In the genomic region with DNA sequence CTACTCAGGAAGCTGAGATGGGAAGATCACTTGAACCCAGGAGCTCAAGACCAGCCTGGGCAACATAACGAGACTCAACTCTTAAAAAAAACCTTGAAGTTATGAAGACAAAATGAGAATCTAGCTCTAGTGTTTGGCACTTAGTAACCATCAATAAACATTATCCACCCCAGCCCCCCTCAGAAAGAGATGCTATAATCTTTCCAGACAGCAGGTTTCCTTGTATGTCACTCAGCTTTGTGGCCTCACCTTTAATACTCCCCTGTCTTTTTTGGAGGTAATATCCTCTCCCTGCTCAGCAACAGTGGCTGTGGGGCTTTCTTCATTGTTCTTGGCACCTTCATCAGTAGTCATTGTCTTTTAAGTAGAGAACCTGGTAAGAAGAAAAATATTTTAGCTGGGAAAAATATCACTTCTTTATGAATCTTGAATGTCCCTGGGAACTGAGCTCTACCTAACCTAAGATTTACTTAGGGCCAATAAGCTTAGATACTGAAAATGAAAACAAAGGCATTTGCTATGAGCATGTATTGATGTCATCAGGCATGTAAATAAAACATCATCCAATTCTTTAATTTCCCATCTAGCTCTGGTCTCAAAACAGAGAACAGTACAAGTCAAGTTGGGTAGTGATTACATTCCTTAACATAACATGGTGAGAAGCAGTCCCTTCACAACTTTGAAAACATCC, we compare ENCODE assay signal across 21 cellular contexts. TPM values are rescaled to one million over a fixed set of nuclear protein-coding genes. Genes with fewer than 3 reads are reported as not detected.
DNase-seq lines count a peak whose midpoint lies in the region; ATAC-seq, FAIRE-seq and TF ChIP-seq lines count a peak whose summit lies in the region.
"Had no signal": no experiment of that assay in that cellular context is flagged by ENCODE, and none has a peak within 500 bp of the region (broad histone marks: within the 10 kb centered on the region; RNA-seq: fewer than 3 reads in every experiment).

No MANE protein-coding gene starts in this region.

- no peak overlapping the region; the same call in 1 of the 2 replicates for H3K27ac ChIP-seq in GM23338 (ENCODE audit: low read depth)
- no peak overlapping the region for H3K27ac ChIP-seq in astrocyte (ENCODE audit: low read depth, low read length)
- H3K27ac ChIP-seq in psoas muscle = peak overlapping the region; percentile 17
- H3K27ac ChIP-seq: ascending aorta, gastroesophageal sphincter, sigmoid colon had no signal

- H3K9ac ChIP-seq in astrocyte (ENCODE audit: low read length) = no peak overlapping the region
- H3K9ac ChIP-seq: SK-N-SH had no signal

- no peaks in the 10 kb centered on the region for H3K9me2 ChIP-seq in GM23338 (ENCODE audit: insufficient read depth)
- H3K9me2 ChIP-seq: SK-N-SH had no signal

- no peak for TF ChIP-seq CTCF in GM23338 (conservative IDR thresholded peaks at IDR 0.05; ENCODE audit: low read depth in 2 of 2)
- no peak for TF ChIP-seq CTCF in astrocyte (IDR thresholded peaks at IDR 0.05; ENCODE audit: insufficient read depth, low read depth, low read length)
- TF ChIP-seq CTCF in psoas muscle (IDR thresholded peaks at IDR 0.05) = no peak
- no peak for TF ChIP-seq CTCF in Calu3 (IDR thresholded peaks at IDR 0.05; ENCODE audit: unreplicated experiment)

- no peak overlapping the region for H3K4me2 ChIP-seq in GM23338
- H3K4me2 ChIP-seq in astrocyte (ENCODE audit: low read length) = no peak overlapping the region
- H3K4me2 ChIP-seq: SK-N-SH had no signal

- no peak overlapping the region for H3K4me3 ChIP-seq in GM23338
- no peak overlapping the region for H3K4me3 ChIP-seq in astrocyte (ENCODE audit: insufficient read depth, low read depth, low read length)
- no peak overlapping the region for H3K4me3 ChIP-seq in psoas muscle
- H3K4me3 ChIP-seq: ascending aorta, gastroesophageal sphincter, sigmoid colon had no signal

- intact Hi-C loops in psoas muscle (cut with DNase I) (loop anchor here in 1 of 2 donors (5.0 kb wide), 1 partner anchor 40 kb away; no protein-coding TSS in a partner anchor), cardiac septum (cut with DNase I) (no loop called here), Calu3 (cut with micrococcal nuclease; ENCODE audit: unreplicated experiment) (no loop called here)

- DNase-seq in activated naive CD4-positive, alpha-beta T cell treated with anti-CD3 and anti-CD28 coated beads, Interleukin-2, amount 10 ng/mL, durations not matched to agents 7 days and 5 days = no peak
- DNase-seq in activated naive CD4-positive, alpha-beta T cell treated with Interleukin-2 at 50 U/mL for 16 hours = no peak
- DNase-seq in GM23338 (ENCODE audit: low spot score) = no peak
- no peak for DNase-seq in astrocyte (ENCODE audit: low read depth)
- no peak for DNase-seq in psoas muscle
- no peak for DNase-seq in cardiac septum (ENCODE audit: low spot score)
- DNase-seq in Calu3 = no peak
- DNase-seq: activated gamma-delta T cell; effector CD4-positive, alpha-beta T cell; erythroblast; hypothalamus; NCI-H1694 treated with DMSO at 0.1 percent for 48 hours; NCI-H2171 treated with DMSO at 0.1 percent for 48 hours; NCI-H526; sigmoid colon; SK-N-SH; stimulated activated CD4-positive, alpha-beta T cell treated with anti-CD3 and anti-CD28 coated beads, Interleukin-15, amount 100 ng/mL, for 24 hours had no signal

- CTCF ChIA-PET in activated naive CD4-positive, alpha-beta T cell treated with anti-CD3 and anti-CD28 coated beads, Interleukin-2, amount 10 ng/mL, durations not matched to agents 7 days and 5 days (lab: Charles Lee) = interaction anchor here (0.6 to 3.0 kb wide), 5 partner anchors 21 to 94 kb away, joined by 3 to 11 read pairs (median 4); partner anchors contain the start of gene ARMC12
- CTCF ChIA-PET in Calu3 (lab: Charles Lee) = interaction anchor here (0.6 kb wide), 2 partner anchors 228 to 260 kb away, joined by 3 to 4 read pairs; no protein-coding TSS in a partner anchor

- H3K4me1 Mint-ChIP-seq in activated naive CD4-positive, alpha-beta T cell treated with anti-CD3 and anti-CD28 coated beads, Interleukin-2, amount 10 ng/mL, durations not matched to agents 7 days and 5 days = peaks cover 60% of the 10 kb centered on the region
- H3K4me1 Mint-ChIP-seq in GM23338 = peaks cover 35% of the 10 kb centered on the region
- peaks cover 6% of the 10 kb centered on the region for H3K4me1 Mint-ChIP-seq in astrocyte (ENCODE audit: low read depth, unreplicated experiment)
- H3K4me1 Mint-ChIP-seq in Calu3 (ENCODE audit: low read depth, unreplicated experiment) = no peaks in the 10 kb centered on the region

- BruUV-seq in Calu3 (replicated peaks; lab: Mats Ljungman, UMichigan) = no TSS peak

- no peak overlapping the region for H2AFZ ChIP-seq in GM23338
- no peak overlapping the region for H2AFZ ChIP-seq in astrocyte (ENCODE audit: low read depth, low read length)

- H3K4me3 Mint-ChIP-seq in activated naive CD4-positive, alpha-beta T cell treated with anti-CD3 and anti-CD28 coated beads, Interleukin-2, amount 10 ng/mL, durations not matched to agents 7 days and 5 days = no peak overlapping the region
- H3K4me3 Mint-ChIP-seq in GM23338 (no peak overlapping the region), astrocyte (ENCODE audit: unreplicated experiment) (no peak overlapping the region), Calu3 (ENCODE audit: low read depth, unreplicated experiment) (no peak overlapping the region)

- no peaks in the 10 kb centered on the region for H3K9me3 Mint-ChIP-seq in activated naive CD4-positive, alpha-beta T cell treated with anti-CD3 and anti-CD28 coated beads, Interleukin-2, amount 10 ng/mL, durations not matched to agents 7 days and 5 days
- H3K9me3 Mint-ChIP-seq in GM23338 (no peaks in the 10 kb centered on the region), astrocyte (ENCODE audit: unreplicated experiment) (no peaks in the 10 kb centered on the region), Calu3 (ENCODE audit: low read depth, unreplicated experiment) (no peaks in the 10 kb centered on the region)

- H3K27me3 Mint-ChIP-seq in activated naive CD4-positive, alpha-beta T cell treated with anti-CD3 and anti-CD28 coated beads, Interleukin-2, amount 10 ng/mL, durations not matched to agents 7 days and 5 days = no peaks in the 10 kb centered on the region
- H3K27me3 Mint-ChIP-seq in GM23338 (ENCODE audit: insufficient read depth, low read depth, poor library complexity) (peaks cover 4% of the 10 kb centered on the region), astrocyte (ENCODE audit: low read depth, unreplicated experiment) (no peaks in the 10 kb centered on the region), Calu3 (ENCODE audit: unreplicated experiment) (no peaks in the 10 kb centered on the region)

- peaks cover 19% of the 10 kb centered on the region for H3K4me1 ChIP-seq in GM23338 (ENCODE audit: insufficient read depth)
- H3K4me1 ChIP-seq in astrocyte (ENCODE audit: insufficient read depth, low read length) = no peaks in the 10 kb centered on the region
- peaks cover 70% of the 10 kb centered on the region for H3K4me1 ChIP-seq in psoas muscle

- FAIRE-seq in astrocyte (lab: Jason Lieb, UNC) = peak; percentile 29
- FAIRE-seq: islet of Langerhans, urothelium cell line had no signal

- H4K20me1 ChIP-seq in GM23338 (replicated peaks; ENCODE audit: insufficient read depth) = no peaks in the 10 kb centered on the region
- no peaks in the 10 kb centered on the region for H4K20me1 ChIP-seq in astrocyte (ENCODE audit: insufficient read depth, low read length)

- H3K36me3 Mint-ChIP-seq in activated naive CD4-positive, alpha-beta T cell treated with anti-CD3 and anti-CD28 coated beads, Interleukin-2, amount 10 ng/mL, durations not matched to agents 7 days and 5 days = peaks cover 56% of the 10 kb centered on the region
- peaks cover 3% of the 10 kb centered on the region; the same call in 1 of the 3 replicates for H3K36me3 Mint-ChIP-seq in GM23338 (ENCODE audit: low read depth)
- H3K36me3 Mint-ChIP-seq in astrocyte (ENCODE audit: low read depth, unreplicated experiment) = no peaks in the 10 kb centered on the region
- H3K36me3 Mint-ChIP-seq in Calu3 (ENCODE audit: insufficient read depth, unreplicated experiment) = no peaks in the 10 kb centered on the region

- H3K27me3 ChIP-seq in GM23338 (ENCODE audit: insufficient read depth) (no peaks in the 10 kb centered on the region), astrocyte (ENCODE audit: insufficient read depth, low read length) (no peaks in the 10 kb centered on the region), psoas muscle (ENCODE audit: insufficient read depth in 3 of 3, low read length in 2 of 3) (no peaks in the 10 kb centered on the region)
- H3K27me3 ChIP-seq: ascending aorta, gastroesophageal sphincter, sigmoid colon had no signal

- 89 to 96% (median 95%) methylated on average over 1 of the region's 1 CpG for WGBS in psoas muscle, 3 donors

- H3K79me2 ChIP-seq in GM23338 (replicated peaks; ENCODE audit: insufficient read depth) (peaks cover 22% of the 10 kb centered on the region), astrocyte (ENCODE audit: insufficient read depth, low read length) (no peaks in the 10 kb centered on the region)

- H3K9me3 ChIP-seq in astrocyte (ENCODE audit: insufficient read depth, low read depth, low read length) (no peaks in the 10 kb centered on the region), psoas muscle (no peaks in the 10 kb centered on the region)
- H3K9me3 ChIP-seq: ascending aorta, gastroesophageal sphincter, sigmoid colon, SK-N-SH had no signal

- ATAC-seq in GM23338 = no peak
- no peak for ATAC-seq in psoas muscle
- ATAC-seq: gastroesophageal sphincter had no signal

- no peaks in the 10 kb centered on the region for H3F3A ChIP-seq in GM23338 (replicated peaks; ENCODE audit: low read depth)

- peak overlapping the region; percentile 78 for H3K27ac Mint-ChIP-seq in activated naive CD4-positive, alpha-beta T cell treated with anti-CD3 and anti-CD28 coated beads, Interleukin-2, amount 10 ng/mL, durations not matched to agents 7 days and 5 days
- peak overlapping the region; percentile 28; the same call in 1 of the 2 replicates for H3K27ac Mint-ChIP-seq in GM23338
- no peak overlapping the region for H3K27ac Mint-ChIP-seq in astrocyte (ENCODE audit: unreplicated experiment)
- H3K27ac Mint-ChIP-seq in Calu3 (ENCODE audit: unreplicated experiment) = no peak overlapping the region

- H3K36me3 ChIP-seq in GM23338 (ENCODE audit: insufficient read depth) = no peaks in the 10 kb centered on the region
- no peaks in the 10 kb centered on the region for H3K36me3 ChIP-seq in astrocyte (ENCODE audit: insufficient read depth, low read length)
- peaks cover 17 to 73% of the 10 kb centered on the region in 2 donors for H3K36me3 ChIP-seq in psoas muscle (ENCODE audit: insufficient read depth in 1 of 2, low read depth in 1 of 2)

TF ChIP-seq in GM23338, 12 proteins besides CTCF, POLR2A, EP300 and RAD21:
- no peak for TF ChIP-seq EZH2 (IDR thresholded peaks at IDR 0.05; ENCODE audit: low read depth, unreplicated experiment)

RNA-seq across cellular contexts. Expression of gene FKBP5, which starts 46.1 kb away (rescaled TPM):
- 24.3 and 28.6 TPM in 2 replicates for total RNA-seq in GM23338 (2014; rRNA removed; shearing (Covaris generic))
- 17.7 and 19.8 TPM in 2 replicates for polyA plus RNA-seq in GM23338 (2016; fragmentation: Nextera tagmentation; extraction: Ambion mirVana)
- 4.2 and 4.6 TPM in 2 replicates for total RNA-seq in astrocyte
- 1,000 to 10,000 TPM in 1 of 4 donors, 100 to 1,000 TPM in 2, 10 to 100 TPM in 1; 56.5 to 1,905 (median 378) TPM for total RNA-seq in psoas muscle
- 100 to 1,000 TPM; 296 to 849 (median 675) TPM for polyA plus RNA-seq in psoas muscle
- 29.7 TPM for total RNA-seq in cardiac septum
- 14.3 and 15.1 TPM in 2 replicates for total RNA-seq in Calu3 (2022)

Comparison
In these comparisons a context has a peak if more than half of its experiments do, and no peak if none do; other contexts are left out.
1. H3K27ac Mint-ChIP-seq: peak in activated naive CD4-positive, alpha-beta T cell treated with anti-CD3 and anti-CD28 coated beads, Interleukin-2, amount 10 ng/mL, durations not matched to agents 7 days and 5 days (single experiment) and GM23338 (single experiment); none in astrocyte (single experiment) and Calu3 (single experiment).